Comparison of ENCODE assay signal across 10 cellular contexts in genomic region chr21:40512590-40512989, GRCh38.
DNase-seq lines count a peak whose midpoint lies in the region; ATAC-seq and TF ChIP-seq lines count a peak whose summit lies in the region.
"Had no signal": no experiment of that assay in that cellular context is flagged by ENCODE, and none has a peak within 500 bp of the region (broad histone marks: within the 10 kb centered on the region; RNA-seq: fewer than 3 reads in every experiment).

No MANE protein-coding gene starts in this region.

- TF ChIP-seq CTCF in OCI-LY3 (IDR thresholded peaks at IDR 0.05; ENCODE audit: low read depth, low read length) (peak; percentile 26; the same call in 1 of the 2 replicates), fibroblast of mammary gland (conservative IDR thresholded peaks at IDR 0.05; ENCODE audit: control insufficient read depth, insufficient read depth, low read depth, low read length) (peak; percentile 31)

- no peaks in the 10 kb centered on the region for H3K27me3 Mint-ChIP-seq in stimulated activated naive CD8-positive, alpha-beta T cell treated with anti-CD3 and anti-CD28 coated beads, Interleukin-15, amount 100 ng/mL, for 72 hours
- no peaks in the 10 kb centered on the region for H3K27me3 Mint-ChIP-seq in natural killer cell treated with Interleukin-12 subunit alpha and Interleukin-12 subunit beta and Interleukin-15 and Interleukin-18, amount 100 ng/mL, for 72 hours

- no peaks in the 10 kb centered on the region for H3K36me3 ChIP-seq in OCI-LY3 (replicated peaks; ENCODE audit: low read depth, low read length)

- H2AFZ ChIP-seq in OCI-LY3 (ENCODE audit: low read depth, low read length) = no peak overlapping the region

- no peaks in the 10 kb centered on the region for H4K20me1 ChIP-seq in OCI-LY3 (ENCODE audit: insufficient read depth, low read length)

- no peaks in the 10 kb centered on the region for H3K27me3 ChIP-seq in OCI-LY3 (ENCODE audit: low read depth, low read length)

- no peaks in the 10 kb centered on the region for H3K79me2 ChIP-seq in OCI-LY3 (ENCODE audit: low read length)

- no peak overlapping the region for H3K27ac ChIP-seq in OCI-LY3 (ENCODE audit: low read length)

- H3K36me3 Mint-ChIP-seq in natural killer cell treated with Interleukin-12 subunit alpha and Interleukin-12 subunit beta and Interleukin-15 and Interleukin-18, amount 100 ng/mL, for 72 hours = no peaks in the 10 kb centered on the region
- H3K36me3 Mint-ChIP-seq: stimulated activated effector memory CD8-positive, alpha-beta T cell treated with anti-CD3 and anti-CD28 coated beads, Interleukin-12 subunit alpha, Interleukin-12 subunit beta, amount 100 ng/mL, for 72 hours had no signal

- H3K9me3 Mint-ChIP-seq in stimulated activated naive CD8-positive, alpha-beta T cell treated with anti-CD3 and anti-CD28 coated beads, Interleukin-15, amount 100 ng/mL, for 72 hours = peaks cover 7 to 16% of the 10 kb centered on the region in 2 donors
- peaks cover 6% of the 10 kb centered on the region for H3K9me3 Mint-ChIP-seq in natural killer cell treated with Interleukin-12 subunit alpha and Interleukin-12 subunit beta and Interleukin-15 and Interleukin-18, amount 100 ng/mL, for 72 hours

- ATAC-seq in stimulated activated naive CD8-positive, alpha-beta T cell treated with anti-CD3 and anti-CD28 coated beads, Interleukin-15, Interleukin-2, amounts not matched to agents 100 U/mL and 50 U/mL, for 24 hours = no peak
- no peak for ATAC-seq in stimulated activated naive CD8-positive, alpha-beta T cell treated with anti-CD3 and anti-CD28 coated beads, Interleukin-15, amount 100 ng/mL, for 72 hours
- no peak for ATAC-seq in GM21576 (IDR thresholded peaks at IDR 0.05; ENCODE audit: unreplicated experiment)
- ATAC-seq in natural killer cell treated with Interleukin-12 subunit alpha and Interleukin-12 subunit beta and Interleukin-15 and Interleukin-18, amount 100 ng/mL, for 72 hours = no peak
- no peak for ATAC-seq in HG03442 (IDR thresholded peaks at IDR 0.05; ENCODE audit: unreplicated experiment)
- ATAC-seq: stimulated activated effector memory CD8-positive, alpha-beta T cell treated with anti-CD3 and anti-CD28 coated beads, Interleukin-12 subunit alpha, Interleukin-12 subunit beta, amount 100 ng/mL, for 72 hours had no signal

- H3K4me2 ChIP-seq in OCI-LY3 (ENCODE audit: low read length) = no peak overlapping the region

- DNase-seq in stimulated activated naive CD8-positive, alpha-beta T cell treated with anti-CD3 and anti-CD28 coated beads, Interleukin-15, Interleukin-2, amounts not matched to agents 100 U/mL and 50 U/mL, for 24 hours = peak; percentile 35
- no peak for DNase-seq in stimulated activated naive CD8-positive, alpha-beta T cell treated with anti-CD3 and anti-CD28 coated beads, Interleukin-15, amount 100 ng/mL, for 72 hours
- DNase-seq in fibroblast of mammary gland (ENCODE audit: low read depth) = no peak
- no peak for DNase-seq in DMS153 (lab: John Stamatoyannopoulos, UW)
- no peak for DNase-seq in natural killer cell treated with Interleukin-12 subunit alpha and Interleukin-12 subunit beta and Interleukin-15 and Interleukin-18, amount 100 ng/mL, for 72 hours (ENCODE audit: low spot score)
- DNase-seq: NCI-H524 had no signal

- H3K9me3 ChIP-seq in OCI-LY3 (ENCODE audit: insufficient read depth, low read length) = no peaks in the 10 kb centered on the region

- H3K4me3 ChIP-seq in OCI-LY3 (ENCODE audit: low read length) = no peak overlapping the region
- no peak overlapping the region for H3K4me3 ChIP-seq in fibroblast of mammary gland (ENCODE audit: control insufficient read depth, low read depth, low read length)

- no peak overlapping the region for H3K4me3 Mint-ChIP-seq in stimulated activated naive CD8-positive, alpha-beta T cell treated with anti-CD3 and anti-CD28 coated beads, Interleukin-15, amount 100 ng/mL, for 72 hours
- H3K4me3 Mint-ChIP-seq in natural killer cell treated with Interleukin-12 subunit alpha and Interleukin-12 subunit beta and Interleukin-15 and Interleukin-18, amount 100 ng/mL, for 72 hours = no peak overlapping the region
- H3K4me3 Mint-ChIP-seq: stimulated activated effector memory CD8-positive, alpha-beta T cell treated with anti-CD3 and anti-CD28 coated beads, Interleukin-12 subunit alpha, Interleukin-12 subunit beta, amount 100 ng/mL, for 72 hours had no signal

- no peak overlapping the region for H3K9ac ChIP-seq in OCI-LY3 (ENCODE audit: low read length)

- no peak overlapping the region for H3K27ac Mint-ChIP-seq in stimulated activated naive CD8-positive, alpha-beta T cell treated with anti-CD3 and anti-CD28 coated beads, Interleukin-15, amount 100 ng/mL, for 72 hours
- H3K27ac Mint-ChIP-seq in natural killer cell treated with Interleukin-12 subunit alpha and Interleukin-12 subunit beta and Interleukin-15 and Interleukin-18, amount 100 ng/mL, for 72 hours = no peak overlapping the region
- H3K27ac Mint-ChIP-seq: stimulated activated effector memory CD8-positive, alpha-beta T cell treated with anti-CD3 and anti-CD28 coated beads, Interleukin-12 subunit alpha, Interleukin-12 subunit beta, amount 100 ng/mL, for 72 hours had no signal

- no peaks in the 10 kb centered on the region for H3K4me1 Mint-ChIP-seq in stimulated activated naive CD8-positive, alpha-beta T cell treated with anti-CD3 and anti-CD28 coated beads, Interleukin-15, amount 100 ng/mL, for 72 hours
- no peaks in the 10 kb centered on the region for H3K4me1 Mint-ChIP-seq in natural killer cell treated with Interleukin-12 subunit alpha and Interleukin-12 subunit beta and Interleukin-15 and Interleukin-18, amount 100 ng/mL, for 72 hours (ENCODE audit: low read depth in 2 of 2)
- H3K4me1 Mint-ChIP-seq: stimulated activated effector memory CD8-positive, alpha-beta T cell treated with anti-CD3 and anti-CD28 coated beads, Interleukin-12 subunit alpha, Interleukin-12 subunit beta, amount 100 ng/mL, for 72 hours had no signal

- no peaks in the 10 kb centered on the region for H3K4me1 ChIP-seq in OCI-LY3 (ENCODE audit: low read length)
